Comparison of ENCODE assay signal across 8 cellular contexts in genomic region chr3:33114622-33115023, GRCh38. TPM values are rescaled to one million over a fixed set of nuclear protein-coding genes. Genes with fewer than 3 reads are reported as not detected.
DNase-seq lines count a peak whose midpoint lies in the region; ATAC-seq and FAIRE-seq lines count a peak whose summit lies in the region.

No MANE protein-coding gene starts in this region.

- POLR2A ChIA-PET in activated CD4-positive, alpha-beta memory T cell treated with anti-CD3 and anti-CD28 coated beads, Interleukin-2, amount 10 ng/mL, durations not matched to agents 7 days and 5 days (lab: Charles Lee), result interaction anchor here (1.0 to 1.8 kb wide), 3 partner anchors 19 to 328 kb away, joined by 3 to 7 read pairs (median 3); no protein-coding TSS in a partner anchor

- H3K4me1 ChIP-seq in HAP-1, result peaks cover 12% of the 10 kb centered on the region

- no peak for ATAC-seq in stimulated activated effector memory CD8-positive, alpha-beta T cell treated with anti-CD3 and anti-CD28 coated beads, Interleukin-12 subunit alpha, Interleukin-12 subunit beta, amount 100 ng/mL, for 72 hours
- no peak for ATAC-seq in GM18519 (IDR thresholded peaks at IDR 0.05; ENCODE audit: low FRiP score, unreplicated experiment)
- ATAC-seq in HG02759 (IDR thresholded peaks at IDR 0.05; ENCODE audit: unreplicated experiment), result no peak

- H3K9me3 Mint-ChIP-seq in activated CD4-positive, alpha-beta memory T cell treated with anti-CD3 and anti-CD28 coated beads, Interleukin-2, amount 10 ng/mL, durations not matched to agents 7 days and 5 days, result no peaks in the 10 kb centered on the region
- no peaks in the 10 kb centered on the region for H3K9me3 Mint-ChIP-seq in stimulated activated effector memory CD8-positive, alpha-beta T cell treated with anti-CD3 and anti-CD28 coated beads, Interleukin-12 subunit alpha, Interleukin-12 subunit beta, amount 100 ng/mL, for 72 hours

- no peak for FAIRE-seq in frontal cortex (lab: Jason Lieb, UNC)

- in situ Hi-C loops in HAP-1 (cut with MboI; ENCODE audit: low sequenced_read_pairs), result no loop called here

- H3K4me1 Mint-ChIP-seq in activated CD4-positive, alpha-beta memory T cell treated with anti-CD3 and anti-CD28 coated beads, Interleukin-2, amount 10 ng/mL, durations not matched to agents 7 days and 5 days, result peaks cover 43% of the 10 kb centered on the region
- peaks cover 41% of the 10 kb centered on the region for H3K4me1 Mint-ChIP-seq in stimulated activated effector memory CD8-positive, alpha-beta T cell treated with anti-CD3 and anti-CD28 coated beads, Interleukin-12 subunit alpha, Interleukin-12 subunit beta, amount 100 ng/mL, for 72 hours

- H3K4me3 ChIP-seq in HAP-1 (peak overlapping the region; percentile 50), iPS-11a (ENCODE audit: low read depth, low read length) (peak overlapping the region; percentile 83)

- CTCF ChIA-PET in activated CD4-positive, alpha-beta memory T cell treated with anti-CD3 and anti-CD28 coated beads, Interleukin-2, amount 10 ng/mL, durations not matched to agents 7 days and 5 days (lab: Charles Lee), result interaction anchor here (1.3 to 3.1 kb wide), 4 partner anchors 9 to 545 kb away, joined by 3 to 12 read pairs (median 4); partner anchors contain the start of gene DYNC1LI1

- peaks cover 4% of the 10 kb centered on the region; the same call in 1 of the 2 replicates for H3K36me3 ChIP-seq in HAP-1 (replicated peaks)

- H3K27ac Mint-ChIP-seq in activated CD4-positive, alpha-beta memory T cell treated with anti-CD3 and anti-CD28 coated beads, Interleukin-2, amount 10 ng/mL, durations not matched to agents 7 days and 5 days, result peak overlapping the region; percentile 74
- no peak overlapping the region for H3K27ac Mint-ChIP-seq in stimulated activated effector memory CD8-positive, alpha-beta T cell treated with anti-CD3 and anti-CD28 coated beads, Interleukin-12 subunit alpha, Interleukin-12 subunit beta, amount 100 ng/mL, for 72 hours

- H3K27me3 Mint-ChIP-seq in activated CD4-positive, alpha-beta memory T cell treated with anti-CD3 and anti-CD28 coated beads, Interleukin-2, amount 10 ng/mL, durations not matched to agents 7 days and 5 days, result no peaks in the 10 kb centered on the region

- H3K36me3 Mint-ChIP-seq in activated CD4-positive, alpha-beta memory T cell treated with anti-CD3 and anti-CD28 coated beads, Interleukin-2, amount 10 ng/mL, durations not matched to agents 7 days and 5 days (ENCODE audit: low read depth), result no peaks in the 10 kb centered on the region
- H3K36me3 Mint-ChIP-seq in stimulated activated effector memory CD8-positive, alpha-beta T cell treated with anti-CD3 and anti-CD28 coated beads, Interleukin-12 subunit alpha, Interleukin-12 subunit beta, amount 100 ng/mL, for 72 hours, result no peaks in the 10 kb centered on the region

- no peak for DNase-seq in HAP-1 (ENCODE audit: low spot score in 2 of 2)
- no peak for DNase-seq in activated CD4-positive, alpha-beta memory T cell treated with anti-CD3 and anti-CD28 coated beads, Interleukin-2, amount 10 ng/mL, durations not matched to agents 7 days and 5 days
- no peak for DNase-seq in stimulated activated effector memory CD8-positive, alpha-beta T cell treated with anti-CD3 and anti-CD28 coated beads, Interleukin-12 subunit alpha, Interleukin-12 subunit beta, amount 100 ng/mL, for 72 hours (ENCODE audit: low spot score in 2 of 2)
- no peak for DNase-seq in frontal cortex (ENCODE audit: low spot score in 2 of 2)
- no peak for DNase-seq in DMS53 treated with DMSO at 0.1 percent for 48 hours (lab: John Stamatoyannopoulos, UW; ENCODE audit: unreplicated experiment)

- H3K9me3 ChIP-seq in HAP-1, result peaks cover 4% of the 10 kb centered on the region; the same call in 1 of the 2 replicates

- H3K4me3 Mint-ChIP-seq in activated CD4-positive, alpha-beta memory T cell treated with anti-CD3 and anti-CD28 coated beads, Interleukin-2, amount 10 ng/mL, durations not matched to agents 7 days and 5 days, result peak overlapping the region; percentile 79
- peak overlapping the region; percentile 76 for H3K4me3 Mint-ChIP-seq in stimulated activated effector memory CD8-positive, alpha-beta T cell treated with anti-CD3 and anti-CD28 coated beads, Interleukin-12 subunit alpha, Interleukin-12 subunit beta, amount 100 ng/mL, for 72 hours

- H3K27me3 ChIP-seq in HAP-1 (ENCODE audit: low read depth), result no peaks in the 10 kb centered on the region

RNA-seq across cellular contexts. Expression of gene CRTAP, which starts 0.8 kb away (rescaled TPM):
- 10 to 100 TPM; 40.9 to 42.6 TPM for total RNA-seq in activated CD4-positive, alpha-beta memory T cell treated with anti-CD3 and anti-CD28 coated beads, Interleukin-2, amount 10 ng/mL, durations not matched to agents 7 days and 5 days
- total RNA-seq in frontal cortex, result 9.8 TPM

RNA-seq across cellular contexts. Expression of gene GLB1, which starts 17.7 kb away (rescaled TPM):
- total RNA-seq in activated CD4-positive, alpha-beta memory T cell treated with anti-CD3 and anti-CD28 coated beads, Interleukin-2, amount 10 ng/mL, durations not matched to agents 7 days and 5 days, result 10 to 100 TPM; 50.0 to 51.7 TPM
- 11.4 TPM for total RNA-seq in frontal cortex

RNA-seq across cellular contexts. Expression of gene TMPPE, which starts 17.7 kb away (rescaled TPM):
- total RNA-seq in activated CD4-positive, alpha-beta memory T cell treated with anti-CD3 and anti-CD28 coated beads, Interleukin-2, amount 10 ng/mL, durations not matched to agents 7 days and 5 days, result 1 to 10 TPM; 9.1 to 9.7 TPM
- 2.9 TPM for total RNA-seq in frontal cortex
